Comparison of ENCODE assay signal across 8 cellular contexts in the genomic region with DNA sequence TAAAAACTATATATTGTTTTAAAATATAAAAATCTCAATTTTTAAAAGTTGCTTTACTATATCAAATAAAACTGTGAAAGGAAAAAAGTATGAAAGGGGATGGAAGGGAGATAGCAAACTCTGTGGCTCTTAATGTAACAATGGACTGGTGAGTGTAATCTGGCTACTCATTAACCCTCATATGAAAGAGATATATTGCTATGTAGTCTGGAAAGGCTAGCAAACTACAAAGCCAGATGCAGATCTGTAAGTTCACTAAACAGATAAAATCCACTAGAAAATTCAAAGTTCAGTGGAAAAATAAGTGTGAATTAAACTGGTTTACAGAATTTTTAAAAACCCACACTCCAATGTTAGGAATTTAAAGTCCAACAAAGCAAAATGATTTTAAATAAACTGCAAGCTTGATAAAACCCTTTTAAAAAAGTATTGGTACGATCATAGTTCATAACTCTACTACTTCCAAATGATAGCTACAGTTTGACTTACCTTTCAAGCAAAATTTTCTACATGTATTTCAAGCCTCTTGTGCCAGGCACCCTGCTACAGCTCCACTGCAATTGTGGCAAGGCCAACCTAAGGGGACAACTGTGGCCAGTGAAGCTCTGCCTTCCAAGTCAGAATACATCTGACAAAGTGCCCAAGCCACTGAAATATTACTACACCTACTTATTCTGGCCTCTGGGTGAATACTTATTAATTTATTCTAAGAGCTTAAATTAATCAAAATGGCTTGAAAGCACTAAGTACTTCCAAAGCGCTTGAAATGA. TPM values are rescaled to one million over a fixed set of nuclear protein-coding genes. Genes with fewer than 3 reads are reported as not detected.
DNase-seq lines count a peak whose midpoint lies in the region; ATAC-seq and TF ChIP-seq lines count a peak whose summit lies in the region.

No MANE protein-coding gene starts in this region.

- H3K4me3 ChIP-seq in DND-41 (ENCODE audit: low read depth in 1 of 2, low read length in 2 of 2) (no peak overlapping the region; a peak in 1 of 4 replicates), HUES48 (ENCODE audit: low read depth, low read length) (no peak overlapping the region), HAP-1 (no peak overlapping the region)
- no peak overlapping the region for H3K4me3 ChIP-seq in effector memory CD4-positive, alpha-beta T cell (ENCODE audit: insufficient read depth, low read depth, low read length, poor library complexity, severe bottlenecking)

- no peaks in the 10 kb centered on the region for H3K36me3 Mint-ChIP-seq in nephron (ENCODE audit: low read depth)
- H3K36me3 Mint-ChIP-seq in activated CD4-positive, alpha-beta T cell treated with anti-CD3 and anti-CD28 coated beads, Interleukin-2, amount 10 ng/mL, durations not matched to agents 24 days and 14 days (ENCODE audit: low read depth) = peaks cover 16% of the 10 kb centered on the region

- H3K4me1 ChIP-seq in DND-41 (ENCODE audit: insufficient read depth, low read length) (peaks cover 42% of the 10 kb centered on the region), HUES48 (ENCODE audit: control insufficient read depth, insufficient read depth, low read length) (peaks cover 65% of the 10 kb centered on the region), HAP-1 (no peaks in the 10 kb centered on the region)
- H3K4me1 ChIP-seq in effector memory CD4-positive, alpha-beta T cell (ENCODE audit: control insufficient read depth, insufficient read depth, low read length, poor library complexity, severe bottlenecking) = peaks cover 10% of the 10 kb centered on the region

- H3K27ac Mint-ChIP-seq in nephron = peak overlapping the region; percentile 86 to 94 (median 88)
- H3K27ac Mint-ChIP-seq in activated CD4-positive, alpha-beta T cell treated with anti-CD3 and anti-CD28 coated beads, Interleukin-2, amount 10 ng/mL, durations not matched to agents 24 days and 14 days = no peak overlapping the region

- H3K4me2 ChIP-seq in DND-41 (ENCODE audit: insufficient read depth, low read length) = peak overlapping the region; percentile 64

- peaks cover 98% of the 10 kb centered on the region for H3K79me2 ChIP-seq in DND-41 (ENCODE audit: insufficient read depth, low read length)

- intact Hi-C loops in activated CD4-positive, alpha-beta T cell treated with anti-CD3 and anti-CD28 coated beads, Interleukin-2, amount 10 ng/mL, durations not matched to agents 24 days and 14 days (cut with micrococcal nuclease) = loop anchor here (1.0 to 10.0 kb wide), 5 partner anchors 15 to 352 kb away; partner anchors contain the start of gene FOXO1

- no peak for ATAC-seq in DND-41 (ENCODE audit: insufficient read depth, low read depth)

- H3K9ac ChIP-seq in DND-41 (ENCODE audit: low read depth, low read length) (peak overlapping the region; percentile 84), HUES48 (ENCODE audit: low read depth, low read length) (no peak overlapping the region)

- H3K9me3 Mint-ChIP-seq in nephron = no peaks in the 10 kb centered on the region
- H3K9me3 Mint-ChIP-seq in activated CD4-positive, alpha-beta T cell treated with anti-CD3 and anti-CD28 coated beads, Interleukin-2, amount 10 ng/mL, durations not matched to agents 24 days and 14 days = no peaks in the 10 kb centered on the region

- DNase-seq in DND-41 (no peak), HAP-1 (ENCODE audit: low spot score in 2 of 2) (no peak)
- DNase-seq in effector memory CD4-positive, alpha-beta T cell = no peak
- no peak for DNase-seq in activated CD4-positive, alpha-beta T cell treated with anti-CD3 and anti-CD28 coated beads, Interleukin-2, amount 10 ng/mL, durations not matched to agents 24 days and 14 days
- no peak for DNase-seq in activated naive CD4-positive, alpha-beta T cell treated with anti-CD3 and anti-CD28 coated beads, Interleukin-2, amount 50 U/mL, for 16 hours
- DNase-seq in activated effector memory CD4-positive, alpha-beta T cell treated with anti-CD3 and anti-CD28 coated beads, Interleukin-2, amount 50 U/mL, for 16 hours = no peak

- no peak overlapping the region for H3K4me3 Mint-ChIP-seq in nephron
- H3K4me3 Mint-ChIP-seq in activated CD4-positive, alpha-beta T cell treated with anti-CD3 and anti-CD28 coated beads, Interleukin-2, amount 10 ng/mL, durations not matched to agents 24 days and 14 days = no peak overlapping the region

- H3K27ac ChIP-seq in DND-41 (ENCODE audit: low read length) (peak overlapping the region; percentile 99), HUES48 (ENCODE audit: low read depth, low read length) (peak overlapping the region; percentile 74)
- peak overlapping the region; percentile 92 for H3K27ac ChIP-seq in effector memory CD4-positive, alpha-beta T cell (ENCODE audit: insufficient read depth, low read length, poor library complexity, severe bottlenecking)

- no peak overlapping the region for H2AFZ ChIP-seq in DND-41 (ENCODE audit: low read depth, low read length)

- no peaks in the 10 kb centered on the region for H4K20me1 ChIP-seq in DND-41 (ENCODE audit: insufficient read depth, low read length)

- H3K36me3 ChIP-seq in DND-41 (ENCODE audit: insufficient read depth, low read length) (no peaks in the 10 kb centered on the region; the same call in 1 of the 2 replicates), HUES48 (ENCODE audit: control insufficient read depth, insufficient read depth, low read length) (no peaks in the 10 kb centered on the region), HAP-1 (replicated peaks) (no peaks in the 10 kb centered on the region)
- no peaks in the 10 kb centered on the region for H3K36me3 ChIP-seq in effector memory CD4-positive, alpha-beta T cell (ENCODE audit: control insufficient read depth, insufficient read depth, low read length)

- H3K27me3 Mint-ChIP-seq in nephron (ENCODE audit: low read depth) = no peaks in the 10 kb centered on the region
- no peaks in the 10 kb centered on the region for H3K27me3 Mint-ChIP-seq in activated CD4-positive, alpha-beta T cell treated with anti-CD3 and anti-CD28 coated beads, Interleukin-2, amount 10 ng/mL, durations not matched to agents 24 days and 14 days

- in situ Hi-C loops in HAP-1 (cut with MboI; ENCODE audit: low sequenced_read_pairs) = no loop called here

- H3K27me3 ChIP-seq in DND-41 (ENCODE audit: insufficient read depth, low read length, poor library complexity) (no peaks in the 10 kb centered on the region), HUES48 (ENCODE audit: control insufficient read depth, insufficient read depth, low read length) (no peaks in the 10 kb centered on the region), HAP-1 (ENCODE audit: low read depth) (peaks cover 9% of the 10 kb centered on the region; the same call in 1 of the 2 replicates)
- no peaks in the 10 kb centered on the region for H3K27me3 ChIP-seq in effector memory CD4-positive, alpha-beta T cell (replicated peaks; ENCODE audit: control insufficient read depth, insufficient read depth, low read length, poor library complexity, severe bottlenecking)

- peaks cover 12% of the 10 kb centered on the region for H3K4me1 Mint-ChIP-seq in nephron
- H3K4me1 Mint-ChIP-seq in activated CD4-positive, alpha-beta T cell treated with anti-CD3 and anti-CD28 coated beads, Interleukin-2, amount 10 ng/mL, durations not matched to agents 24 days and 14 days = peaks cover 39% of the 10 kb centered on the region

- TF ChIP-seq CTCF in DND-41 (IDR thresholded peaks at IDR 0.05; ENCODE audit: borderline replicate concordance, extremely low read depth, low read length, poor library complexity, severe bottlenecking) (no peak), nephron (IDR thresholded peaks at IDR 0.05; ENCODE audit: unreplicated experiment in 3 of 3) (no peak)

- H3K9me3 ChIP-seq in DND-41 (ENCODE audit: insufficient read depth, low read length, severe bottlenecking) (no peaks in the 10 kb centered on the region), HUES48 (ENCODE audit: control insufficient read depth, insufficient read depth, low read length) (no peaks in the 10 kb centered on the region), HAP-1 (no peaks in the 10 kb centered on the region)
- no peaks in the 10 kb centered on the region for H3K9me3 ChIP-seq in effector memory CD4-positive, alpha-beta T cell (ENCODE audit: control insufficient read depth, low read length)

RNA-seq across cellular contexts. Expression of gene ELF1, which starts 0.6 kb away (rescaled TPM):
- total RNA-seq in activated CD4-positive, alpha-beta T cell treated with anti-CD3 and anti-CD28 coated beads, Interleukin-2, amount 10 ng/mL, durations not matched to agents 24 days and 14 days = 65.0 and 65.8 TPM in 2 replicates

RNA-seq across cellular contexts. Expression of gene WBP4, which starts 41.5 kb away (rescaled TPM):
- 13.3 and 14.1 TPM in 2 replicates for total RNA-seq in activated CD4-positive, alpha-beta T cell treated with anti-CD3 and anti-CD28 coated beads, Interleukin-2, amount 10 ng/mL, durations not matched to agents 24 days and 14 days
